34 cellular contexts compared by ENCODE assay signal in the genomic region with DNA sequence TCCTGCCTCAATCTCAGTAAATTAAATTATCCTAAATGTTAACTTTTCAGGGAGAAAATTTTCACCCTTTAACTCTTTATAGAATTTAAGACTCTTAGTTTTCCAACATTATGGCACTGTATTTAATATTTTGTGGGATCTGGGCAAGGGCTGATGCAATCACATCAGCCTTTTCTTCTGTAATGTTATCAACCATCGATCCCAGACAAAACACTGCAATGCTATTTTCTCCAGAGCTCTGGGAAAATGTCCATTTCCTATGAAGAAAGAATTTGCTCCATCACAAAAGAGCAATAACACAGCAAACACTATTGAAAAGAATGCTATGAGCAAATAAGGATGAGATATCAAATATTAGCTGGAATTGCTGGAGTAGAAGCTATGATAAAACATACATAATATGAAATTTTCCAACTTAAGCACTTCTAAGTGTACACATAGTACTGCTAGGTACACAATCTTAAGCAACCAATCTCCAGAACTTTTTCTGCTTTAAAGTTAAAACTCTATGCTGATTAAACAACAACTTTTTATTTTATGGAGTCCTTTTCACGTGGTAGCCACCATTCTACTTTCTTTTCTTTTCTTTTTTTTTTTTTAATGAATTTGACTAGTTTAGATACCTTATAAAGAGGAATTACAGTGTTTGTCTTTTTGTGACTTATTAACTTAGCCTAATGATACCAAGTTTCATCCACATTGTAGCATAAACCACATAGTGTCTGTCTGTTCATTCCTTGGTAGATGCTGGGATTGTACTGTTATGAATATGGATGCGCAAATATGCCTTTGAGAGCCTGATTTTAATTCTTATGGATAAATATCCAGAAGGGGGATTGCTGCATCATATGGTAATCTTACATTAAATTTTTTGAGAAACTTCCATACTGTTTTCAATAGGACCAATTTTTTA. TPM values are rescaled to one million over a fixed set of nuclear protein-coding genes. Genes with fewer than 3 reads are reported as not detected.
DNase-seq lines count a peak whose midpoint lies in the region; FAIRE-seq and TF ChIP-seq lines count a peak whose summit lies in the region.
"Had no signal": no experiment of that assay in that cellular context is flagged by ENCODE, and none has a peak within 500 bp of the region (broad histone marks: within the 10 kb centered on the region; RNA-seq: fewer than 3 reads in every experiment).

No MANE protein-coding gene starts in this region.

- H4K20me1 ChIP-seq in H1 (replicated peaks in 1 of 2; ENCODE audit: control insufficient read depth in 1 of 2, insufficient read depth in 2 of 2, low read length in 2 of 2), result no peaks in the 10 kb centered on the region

- no peak for TF ChIP-seq CTCF in H1 (IDR thresholded peaks at IDR 0.05; ENCODE audit: control extremely low read depth in 1 of 3, insufficient read depth in 1 of 3, low read depth in 1 of 3, low read length in 3 of 3)

- H3K4me1 ChIP-seq in H1 (replicated peaks in 1 of 4; ENCODE audit: control insufficient read depth in 3 of 4, insufficient read depth in 4 of 4, low read length in 3 of 4) (peaks cover 18 to 23% (median 20%) of the 10 kb centered on the region in 4 experiments), mesodermal cell (ENCODE audit: control insufficient read depth, insufficient read depth, low read length, poor library complexity, severe bottlenecking) (no peaks in the 10 kb centered on the region)
- H3K4me1 ChIP-seq: colonic mucosa, left ventricle myocardium inferior had no signal

- WGBS in H1 (ENCODE audit: extremely low coverage in 1 of 2, insufficient coverage in 1 of 2, insufficient read length in 1 of 2, insufficient replicate concordance in 2 of 2, low coverage in 1 of 2, low lambda C conversion rate in 2 of 2, missing lambda C conversion rate in 1 of 2), 2 experiments, result 97% methylated on average over 3 of the region's 3 CpGs; no CpG with 5 or more reads in 1 of the 2 experiments
- no CpG with 5 or more reads among the region's 3 CpGs for WGBS in mesodermal cell (ENCODE audit: insufficient coverage in 2 of 2), 2 experiments

- no peak overlapping the region for H3K18ac ChIP-seq in H1 (ENCODE audit: extremely low read depth, low read length)

- H4K5ac ChIP-seq in H1 (ENCODE audit: insufficient read length, low read depth, low read length), result peak overlapping the region; percentile 63

- CTCF ChIA-PET in H1 (lab: Charles Lee; ENCODE audit: partially characterized antibody), result no interaction called here

- H2BK15ac ChIP-seq in H1 (ENCODE audit: low read length), result no peak overlapping the region

- H3K23me2 ChIP-seq in H1 (ENCODE audit: low read depth, low read length), result peaks cover 6% of the 10 kb centered on the region

- no peak overlapping the region for H4K8ac ChIP-seq in H1 (ENCODE audit: extremely low read depth, insufficient read depth, low read length)

- POLR2A ChIA-PET in H1 (lab: Charles Lee; ENCODE audit: partially characterized antibody), result no interaction called here

- no peak overlapping the region for H2BK5ac ChIP-seq in H1 (ENCODE audit: low read depth, low read length)

- no peak overlapping the region for H3K23ac ChIP-seq in H1 (ENCODE audit: insufficient read length)

- H3K79me2 ChIP-seq in H1 (ENCODE audit: control insufficient read depth in 1 of 2, insufficient read depth in 2 of 2, low read length in 2 of 2), result no peaks in the 10 kb centered on the region

- no peak for FAIRE-seq in H1 (lab: Jason Lieb, UNC)
- FAIRE-seq: D721Med, H54 had no signal

- H2AK5ac ChIP-seq in H1 (ENCODE audit: low read depth, low read length), result no peak overlapping the region

- H3K9ac ChIP-seq in H1 (replicated peaks in 1 of 4; ENCODE audit: extremely low read depth in 1 of 4, low read depth in 3 of 4, low read length in 3 of 4), result no peak overlapping the region

- H3K56ac ChIP-seq in H1 (replicated peaks; ENCODE audit: insufficient read length, low read depth, low read length), result no peak overlapping the region

- H3K9me3 ChIP-seq in H1 (ENCODE audit: insufficient read depth in 2 of 2, low read depth in 1 of 2, low read length in 1 of 2) (no peaks in the 10 kb centered on the region), mesodermal cell (ENCODE audit: control insufficient read depth, low read length) (no peaks in the 10 kb centered on the region)
- H3K9me3 ChIP-seq: colonic mucosa, left ventricle myocardium inferior, tibial artery had no signal

- no peak overlapping the region for H3K4me2 ChIP-seq in H1 (ENCODE audit: insufficient read depth in 1 of 2, low read depth in 2 of 2, low read length in 2 of 2)

- no peak overlapping the region for H2BK12ac ChIP-seq in H1 (ENCODE audit: low read depth, low read length)

- DNase-seq in DMS53 (lab: John Stamatoyannopoulos, UW) (peak; percentile 7), DMS53 treated with DMSO at 0.1 percent for 48 hours (lab: John Stamatoyannopoulos, UW; ENCODE audit: unreplicated experiment) (no peak), H1 (ENCODE audit: low read depth in 1 of 2, low spot score in 2 of 2) (no peak), NCI-H2171 (lab: John Stamatoyannopoulos, UW) (no peak), activated gamma-delta T cell (lab: John Stamatoyannopoulos, UW) (no peak), activated T-cell treated with anti-CD3 and anti-CD28 coated beads for 4 hours (no peak)
- no peak for DNase-seq in stimulated activated naive CD4-positive, alpha-beta T cell treated with Interleukin-2 at 50 U/mL for 16 hours (lab: John Stamatoyannopoulos, UW)
- DNase-seq: 8988T; activated CD4-positive, alpha-beta T cell treated with anti-CD3 and anti-CD28 coated beads for 1 hour; activated CD8-positive, alpha-beta T cell treated with anti-CD3 and anti-CD28 coated beads, Interleukin-2, amount 10 ng/mL, durations not matched to agents 7 days and 5 days; aorta; colonic mucosa; effector CD8-positive, alpha-beta T cell; left ventricle myocardium inferior; mesendoderm; MM.1S; NCI-H1436; NCI-H2107; NCI-H774; posterior cingulate gyrus; SIG-M5; stimulated activated CD4-positive, alpha-beta T cell treated with anti-CD3 and anti-CD28 coated beads, Interleukin-12 subunit alpha, Interleukin-12 subunit beta, amount 100 ng/mL, for 4 hours; stimulated activated CD4-positive, alpha-beta T cell treated with anti-CD3 and anti-CD28 coated beads, Interleukin-2, amount 100 ng/mL, for 48 hours; tibial artery had no signal

- H3K79me1 ChIP-seq in H1 (ENCODE audit: low read depth, low read length), result no peaks in the 10 kb centered on the region

- H4K91ac ChIP-seq in H1 (replicated peaks; ENCODE audit: insufficient read length, low read length), result no peak overlapping the region

- H3K27ac ChIP-seq in H1 (ENCODE audit: low read depth, low read length) (no peak overlapping the region), mesodermal cell (ENCODE audit: low read depth, low read length, severe bottlenecking) (peak overlapping the region; percentile 12)
- H3K27ac ChIP-seq: cardiac muscle cell, colonic mucosa, HL-60, left ventricle myocardium inferior, tibial artery had no signal

- no peak for TF ChIP-seq EP300 in H1 (IDR thresholded peaks at IDR 0.05; ENCODE audit: borderline replicate concordance in 1 of 2, low read depth in 2 of 2, low read length in 2 of 2)

- H2AFZ ChIP-seq in H1 (ENCODE audit: low read length), result no peak overlapping the region

- no peak for TF ChIP-seq POLR2A in H1 (IDR thresholded peaks at IDR 0.05; ENCODE audit: control extremely low read depth in 1 of 2, low read depth in 2 of 2, low read length in 2 of 2)

- no peaks in the 10 kb centered on the region for H3K27me3 ChIP-seq in H1 (replicated peaks in 1 of 4; ENCODE audit: control insufficient read depth in 3 of 4, extremely low read depth in 1 of 4, insufficient read depth in 3 of 4, low read length in 3 of 4)
- H3K27me3 ChIP-seq: cardiac muscle cell, colonic mucosa, tibial artery had no signal

- no peak overlapping the region for H3K14ac ChIP-seq in H1 (ENCODE audit: insufficient read length)

- no peak overlapping the region for H2BK120ac ChIP-seq in H1 (replicated peaks; ENCODE audit: low read depth, low read length)

- no peak for TF ChIP-seq RAD21 in H1 (IDR thresholded peaks at IDR 0.05 in 1 of 2, conservative IDR thresholded peaks at IDR 0.05 in 1 of 2; ENCODE audit: low read depth in 2 of 2, low read length in 2 of 2)

- H3K4me3 ChIP-seq in H1 (ENCODE audit: extremely low read depth in 1 of 4, insufficient read depth in 2 of 4, low read depth in 3 of 4, low read length in 4 of 4) (no peak overlapping the region), mesodermal cell (ENCODE audit: extremely low read depth, insufficient read depth, low read length, poor library complexity, severe bottlenecking) (no peak overlapping the region)
- H3K4me3 ChIP-seq: cardiac muscle cell, colonic mucosa, left ventricle myocardium inferior, tibial artery had no signal

- H3K36me3 ChIP-seq in H1 (ENCODE audit: control insufficient read depth in 2 of 4, insufficient read depth in 4 of 4, low read length in 3 of 4), result no peaks in the 10 kb centered on the region
- no peaks in the 10 kb centered on the region for H3K36me3 ChIP-seq in mesodermal cell (ENCODE audit: control insufficient read depth, insufficient read depth, low read length)
- H3K36me3 ChIP-seq: cardiac muscle cell, colonic mucosa, left ventricle myocardium inferior, tibial artery had no signal

- no peak overlapping the region for H3K4ac ChIP-seq in H1 (replicated peaks; ENCODE audit: insufficient read length, low read depth, low read length)

- H2BK20ac ChIP-seq in H1 (ENCODE audit: low read length), result no peak overlapping the region

TF ChIP-seq in H1, 55 proteins besides CTCF, POLR2A, EP300 and RAD21 (continues in another document):
- TF ChIP-seq EGR1 (IDR thresholded peaks at IDR 0.05; ENCODE audit: borderline replicate concordance, low read depth, low read length), result no peak
- no peak for TF ChIP-seq SIX5 (IDR thresholded peaks at IDR 0.05; ENCODE audit: low read depth, low read length)
- no peak for TF ChIP-seq TAF7 (optimal IDR thresholded peaks at IDR 0.05; ENCODE audit: borderline replicate concordance, low read depth, low read length)

RNA-seq across cellular contexts. Expression of a gene that starts 43.6 kb away (rescaled TPM):
- total RNA-seq in H1 (2021; fragmentation: NEBNext Ultra II Directional; extraction: Animal tissue kit (Norgen Biotek cat#: 25700)), result not detected in 2 replicates
- polyA plus RNA-seq in H1 (2011; rRNA removed), result not detected in 2 replicates
- polyA plus RNA-seq in H1 (2011; cell fraction: cytosol; rRNA removed), result not detected
- polyA plus RNA-seq in H1 (2011; cell fraction: nucleus; rRNA removed), result not detected
- polyA plus RNA-seq in H1 (2012, experiment 1 of 2), result not detected in 4 replicates
- not detected for polyA plus RNA-seq in H1 (2012, experiment 2 of 2)
- not detected for polyA plus RNA-seq in H1 (2013, experiment 1 of 2)
- not detected for polyA plus RNA-seq in H1 (2013, experiment 2 of 2)
- not detected in 2 replicates for polyA minus RNA-seq in H1 (2011; rRNA and poly(A)+ RNA removed)
- polyA minus RNA-seq in H1 (2011; cell fraction: cytosol; rRNA and poly(A)+ RNA removed), result not detected
- polyA minus RNA-seq in H1 (2011; cell fraction: nucleus; rRNA and poly(A)+ RNA removed), result not detected
- not detected for polyA plus RNA-seq in mesodermal cell (2013, experiment 1 of 2)
- not detected for polyA plus RNA-seq in mesodermal cell (2013, experiment 2 of 2)
- total RNA-seq: activated CD8-positive, alpha-beta T cell treated with anti-CD3 and anti-CD28 coated beads, Interleukin-2, amount 10 ng/mL, durations not matched to agents 7 days and 5 days; aorta; cardiac muscle cell; Daoy; glomerular endothelial cell; left ventricle myocardium inferior; myocyte; sciatic nerve; T-helper 2 cell treated with Interferon-gamma antibody and Interleukin-4, amounts not matched to agents 100 ng/mL and 5 ng/mL, for 36 hours had no signal
- polyA plus RNA-seq: cardiac muscle cell had no signal
